In genomic region chr15:70196314-70197291, GRCh38 we compare ENCODE assay signal across 8 cellular contexts.
DNase-seq lines count a peak whose midpoint lies in the region; ATAC-seq, FAIRE-seq and TF ChIP-seq lines count a peak whose summit lies in the region.

No MANE protein-coding gene starts in this region.

- H3K4me2 ChIP-seq in GM12878 (ENCODE audit: control insufficient read depth, insufficient read depth) = peak overlapping the region; percentile 60

- H3K27me3 ChIP-seq in Caco-2 (replicated peaks; ENCODE audit: control insufficient read depth, insufficient read depth, low read length) (no peaks in the 10 kb centered on the region), GM12878 (replicated peaks in 1 of 2; ENCODE audit: control insufficient read depth in 2 of 2, insufficient read depth in 2 of 2, low read length in 1 of 2) (no peaks in the 10 kb centered on the region), lower lobe of right lung (ENCODE audit: low read depth) (no peaks in the 10 kb centered on the region), subcutaneous abdominal adipose tissue (ENCODE audit: control insufficient read depth in 5 of 5, insufficient read depth in 4 of 5, low read length in 5 of 5) (peaks cover 0 to 4% (median 0%) of the 10 kb centered on the region in 5 donors)

- H3K4me3 ChIP-seq in Caco-2 (ENCODE audit: low read depth, low read length) (no peak overlapping the region), GM12878 (no peak overlapping the region), lower lobe of right lung (no peak overlapping the region), subcutaneous abdominal adipose tissue (ENCODE audit: low read depth in 1 of 5, low read length in 5 of 5) (no peak overlapping the region)

- no peaks in the 10 kb centered on the region for H3K36me3 ChIP-seq in Caco-2 (ENCODE audit: control insufficient read depth, insufficient read depth, low read length)
- no peaks in the 10 kb centered on the region for H3K36me3 ChIP-seq in GM12878 (ENCODE audit: control insufficient read depth in 2 of 2, insufficient read depth in 2 of 2, low read length in 1 of 2)
- H3K36me3 ChIP-seq in lower lobe of right lung = no peaks in the 10 kb centered on the region
- H3K36me3 ChIP-seq in subcutaneous abdominal adipose tissue (ENCODE audit: control insufficient read depth in 5 of 5, insufficient read depth in 5 of 5, low read length in 5 of 5) = no peaks in the 10 kb centered on the region

- DNase-seq in Caco-2 (peak; percentile 34 to 71), GM12878 (ENCODE audit: low read depth, low spot score) (peak; percentile 90), lower lobe of right lung (peak; percentile 57), NOMO-1 (lab: John Stamatoyannopoulos, UW; ENCODE audit: unreplicated experiment in 2 of 2) (no peak)

- peaks cover 19% of the 10 kb centered on the region for H3K4me1 Mint-ChIP-seq in Caco-2 (ENCODE audit: low read depth, unreplicated experiment)

- ATAC-seq in GM19455 (IDR thresholded peaks at IDR 0.05; ENCODE audit: unreplicated experiment) (peak; percentile 78), HG03558 (IDR thresholded peaks at IDR 0.05; ENCODE audit: extremely low read depth, unreplicated experiment) (peak; percentile 73), GM12878 (peak; percentile 95), lower lobe of right lung (peak; percentile 57 to 59)

- H3K9me3 ChIP-seq in Caco-2 (0 out of 2 replicates have a peak, but pooled peaks cover 4% of the 10 kb centered on the region), GM12878 (replicated peaks; ENCODE audit: control insufficient read depth, insufficient read depth, low read length) (no peaks in the 10 kb centered on the region), lower lobe of right lung (no peaks in the 10 kb centered on the region), subcutaneous abdominal adipose tissue (ENCODE audit: control insufficient read depth in 5 of 5, low read length in 5 of 5) (peaks cover 0 to 6% (median 2%) of the 10 kb centered on the region in 5 donors)

- BruUV-seq in Caco-2 (replicated peaks; lab: Mats Ljungman, UMichigan) = no TSS peak
- TSS peak; percentile 88 for BruUV-seq in GM12878 (replicated peaks; lab: Mats Ljungman, UMichigan)

- in situ Hi-C loops in GM12878 (cut with MboI) = no loop called here

- SMC1A ChIA-PET in GM12878 (lab: Charles Lee; ENCODE audit: uncharacterized antibody, unreplicated experiment) = interaction anchor here (0.6 to 1.5 kb wide), 6 partner anchors 26 to 173 kb away, joined by 3 to 5 read pairs (median 4); no protein-coding TSS in a partner anchor

- H3K9me3 Mint-ChIP-seq in Caco-2 (ENCODE audit: unreplicated experiment) = peaks cover 9% of the 10 kb centered on the region

- H3K27me3 Mint-ChIP-seq in Caco-2 (ENCODE audit: insufficient read depth, unreplicated experiment) = no peaks in the 10 kb centered on the region

- H3K9ac ChIP-seq in GM12878 (ENCODE audit: control insufficient read depth, insufficient read depth, low read length) = peak overlapping the region; percentile 44; the same call in 1 of the 2 replicates
- H3K9ac ChIP-seq in subcutaneous abdominal adipose tissue (ENCODE audit: low read length in 5 of 5) = peak overlapping the region in 2 of 5 donors; percentile 4 to 66

- peak overlapping the region; percentile 45 for H3K27ac ChIP-seq in GM12878 (ENCODE audit: control insufficient read depth, insufficient read depth)
- H3K27ac ChIP-seq in lower lobe of right lung = peak overlapping the region; percentile 31
- H3K27ac ChIP-seq in subcutaneous abdominal adipose tissue (ENCODE audit: low read depth, low read length) = peak overlapping the region; percentile 82

- TF ChIP-seq CTCF in Caco-2 (IDR thresholded peaks at IDR 0.05; ENCODE audit: insufficient read depth in 1 of 2, low read depth in 1 of 2, low read length in 1 of 2, severe bottlenecking in 1 of 2, unreplicated experiment in 1 of 2) (no peak), GM12878 (IDR thresholded peaks at IDR 0.05 in 2 of 3, conservative IDR thresholded peaks at IDR 0.05 in 1 of 3; ENCODE audit: control insufficient read depth in 2 of 3, extremely low read depth in 1 of 3, insufficient read depth in 1 of 3, low read depth in 3 of 3, low read length in 3 of 3) (no peak), lower lobe of right lung (IDR thresholded peaks at IDR 0.05) (no peak)

- H3K4me3 Mint-ChIP-seq in Caco-2 (ENCODE audit: unreplicated experiment) = no peak overlapping the region

- intact Hi-C loops in Caco-2 (cut with micrococcal nuclease; ENCODE audit: unreplicated experiment) (no loop called here), GM12878 (cut with micrococcal nuclease; ENCODE audit: unreplicated experiment) (loop anchor here (5.0 kb wide), 2 partner anchors 99 to 266 kb away; partner anchors contain the start of gene TLE3), lower lobe of right lung (cut with DNase I) (no loop called here)

- FAIRE-seq in GM12878 (lab: Jason Lieb, UNC) = peak; percentile 94

- H3K36me3 Mint-ChIP-seq in Caco-2 (ENCODE audit: insufficient read depth, unreplicated experiment) = no peaks in the 10 kb centered on the region

- RAD21 ChIA-PET in GM12878 (lab: Charles Lee; ENCODE audit: unreplicated experiment) = interaction anchor here (0.6 to 2.1 kb wide), 7 partner anchors 44 to 517 kb away, joined by 3 to 10 read pairs (median 3); no protein-coding TSS in a partner anchor

- H3K27ac Mint-ChIP-seq in Caco-2 (ENCODE audit: unreplicated experiment) = peak overlapping the region; percentile 34

- TF ChIP-seq POLR2A in GM12878 (IDR thresholded peaks at IDR 0.05; ENCODE audit: low read depth, low read length) = peak; percentile 39; the same call in 1 of the 2 replicates

- no peaks in the 10 kb centered on the region for H3K79me2 ChIP-seq in GM12878 (ENCODE audit: control insufficient read depth, insufficient read depth, low read length)

- TF ChIP-seq RAD21 in GM12878 (IDR thresholded peaks at IDR 0.05; ENCODE audit: insufficient read depth, low read depth, low read length) = no peak

- WGBS in GM12878 (ENCODE audit: insufficient coverage, insufficient replicate concordance, low lambda C conversion rate, missing lambda C conversion rate) = 16% methylated on average over 21 of the region's 21 CpGs

- POLR2A ChIA-PET in Caco-2 (lab: Charles Lee) (no interaction called here), GM12878 (lab: Charles Lee) (no interaction called here)

- TF ChIP-seq EP300 in GM12878 (IDR thresholded peaks at IDR 0.05; ENCODE audit: borderline replicate concordance in 1 of 2, control insufficient read depth in 1 of 2, low read depth in 2 of 2, low read length in 2 of 2) = peak; percentile 63 to 78; a peak in 3 of 4 replicates

- no peaks in the 10 kb centered on the region for H4K20me1 ChIP-seq in GM12878 (ENCODE audit: control insufficient read depth, insufficient read depth)

- H3K4me1 ChIP-seq in Caco-2 (peaks cover 40% of the 10 kb centered on the region), GM12878 (ENCODE audit: control insufficient read depth, insufficient read depth, low read length) (peaks cover 25% of the 10 kb centered on the region), lower lobe of right lung (peaks cover 22% of the 10 kb centered on the region), subcutaneous abdominal adipose tissue (ENCODE audit: control insufficient read depth in 5 of 5, insufficient read depth in 5 of 5, low read length in 5 of 5) (peaks cover 11 to 48% (median 31%) of the 10 kb centered on the region in 5 donors)

- peak overlapping the region; percentile 82 for H2AFZ ChIP-seq in GM12878 (ENCODE audit: control insufficient read depth, low read depth, low read length)

- CTCF ChIA-PET in Caco-2 (lab: Charles Lee) = no interaction called here
- CTCF ChIA-PET in GM12878 (lab: Yijun Ruan, JAX) = interaction anchor here (0.7 kb wide), 1 partner anchor 73 kb away, joined by 3 read pairs; no protein-coding TSS in a partner anchor

TF ChIP-seq in PFSK-1, 5 proteins besides CTCF, POLR2A, EP300 and RAD21 (continues in another document):
- TF ChIP-seq FOXP2 (optimal IDR thresholded peaks at IDR 0.05; ENCODE audit: borderline replicate concordance, extremely low read depth, extremely low read length, insufficient read depth) = peak; percentile 82

TF ChIP-seq in GM12878, 131 proteins besides CTCF, POLR2A, EP300 and RAD21 (continues in another document):
- TF ChIP-seq E2F8 (IDR thresholded peaks at IDR 0.05; ENCODE audit: low read depth, partially characterized antibody) (no peak), TARDBP (IDR thresholded peaks at IDR 0.05; ENCODE audit: borderline replicate concordance) (no peak), BCL3 (IDR thresholded peaks at IDR 0.05; ENCODE audit: borderline replicate concordance, insufficient read depth, low read depth, low read length, poor library complexity, severe bottlenecking) (no peak), RBBP5 (conservative IDR thresholded peaks at IDR 0.05) (peak; percentile 93; the same call in 1 of the 2 replicates), POLR2AphosphoS2 (IDR thresholded peaks at IDR 0.05; ENCODE audit: low read depth, low read length) (no peak)

Comparison
In these comparisons a context has a peak if more than half of its experiments do, and no peak if none do; other contexts are left out.
1. DNase-seq: peak in Caco-2 (2 of 2), GM12878 (single experiment) and lower lobe of right lung (single experiment); none in NOMO-1 (0 of 2).
2. H3K27ac ChIP-seq: peak in every context shown above with its lines; median percentile 82 in subcutaneous abdominal adipose tissue; 45 in GM12878; 31 in lower lobe of right lung.
3. Peak in every context shown above with its lines, with median percentiles within 50 percentile points of each other: ATAC-seq.